22 cellular contexts compared by ENCODE assay signal in genomic region chr16:53784312-53784711, GRCh38.
DNase-seq lines count a peak whose midpoint lies in the region.
"Had no signal": no experiment of that assay in that cellular context is flagged by ENCODE, and none has a peak within 500 bp of the region (broad histone marks: within the 10 kb centered on the region; RNA-seq: fewer than 3 reads in every experiment).

No MANE protein-coding gene starts in this region.

- no peak overlapping the region for H4K8ac ChIP-seq in mesenchymal stem cell (ENCODE audit: low read length)

- no peaks in the 10 kb centered on the region for H3K9me3 ChIP-seq in mesenchymal stem cell (ENCODE audit: control insufficient read depth, low read length)
- H3K9me3 ChIP-seq: ascending aorta, Peyer's patch, right lobe of liver, upper lobe of right lung had no signal

- no peak overlapping the region for H3K4me2 ChIP-seq in mesenchymal stem cell (ENCODE audit: low read length, poor library complexity, severe bottlenecking)
- H3K4me2 ChIP-seq: BLaER1 had no signal

- H3K27ac ChIP-seq in mesenchymal stem cell (ENCODE audit: low read length, poor library complexity, severe bottlenecking), result no peak overlapping the region
- H3K27ac ChIP-seq: ascending aorta, BLaER1, HL-60, parathyroid adenoma, Peyer's patch, right lobe of liver, upper lobe of right lung had no signal

- H4K91ac ChIP-seq in mesenchymal stem cell (ENCODE audit: low read length), result no peak overlapping the region

- H3K4me1 ChIP-seq in mesenchymal stem cell (ENCODE audit: control insufficient read depth, insufficient read depth, low read depth, low read length), result peaks cover 1% of the 10 kb centered on the region
- H3K4me1 ChIP-seq: BLaER1, parathyroid adenoma, Peyer's patch had no signal

- no peaks in the 10 kb centered on the region for H3K36me3 ChIP-seq in mesenchymal stem cell (ENCODE audit: control insufficient read depth in 1 of 2, insufficient read depth in 2 of 2, low read depth in 1 of 2, low read length in 2 of 2)
- H3K36me3 ChIP-seq: ascending aorta, BLaER1, Peyer's patch, right lobe of liver, upper lobe of right lung had no signal

- H3K9ac ChIP-seq in mesenchymal stem cell (ENCODE audit: low read length), result no peak overlapping the region
- H3K9ac ChIP-seq: BLaER1, parathyroid adenoma had no signal

- no peak overlapping the region for H2BK12ac ChIP-seq in mesenchymal stem cell (ENCODE audit: low read length in 2 of 2)

- peak overlapping the region; percentile 33 for H2BK15ac ChIP-seq in mesenchymal stem cell (ENCODE audit: low read depth, poor library complexity, severe bottlenecking)

- no peak overlapping the region for H2BK5ac ChIP-seq in mesenchymal stem cell (ENCODE audit: low read depth, low read length, poor library complexity, severe bottlenecking)

- H3K23ac ChIP-seq in mesenchymal stem cell (ENCODE audit: low read length in 2 of 2), result no peak overlapping the region

- no peak overlapping the region for H2AK5ac ChIP-seq in mesenchymal stem cell (ENCODE audit: low read length, severe bottlenecking)

- H2AFZ ChIP-seq in mesenchymal stem cell (ENCODE audit: low read depth, low read length), result no peak overlapping the region
- H2AFZ ChIP-seq: parathyroid adenoma had no signal

- H3K4ac ChIP-seq in mesenchymal stem cell (ENCODE audit: low read depth in 1 of 2, low read length in 2 of 2), result no peak overlapping the region

- DNase-seq in DMS79 treated with DMSO at 0.1 percent for 48 hours (lab: John Stamatoyannopoulos, UW) (peak; percentile 16), DMS79 (lab: John Stamatoyannopoulos, UW) (no peak), NCI-H226 (peak; percentile 59), astrocyte of the hippocampus (ENCODE audit: low read depth, low spot score) (peak; percentile 55), mesenchymal stem cell (no peak), SHP77 (lab: John Stamatoyannopoulos, UW) (no peak), NCI-H524 treated with DMSO at 0.1 percent for 48 hours (lab: John Stamatoyannopoulos, UW) (no peak), AML-193 (lab: John Stamatoyannopoulos, UW) (no peak)
- DNase-seq: activated CD8-positive, alpha-beta memory T cell treated with anti-CD3 and anti-CD28 coated beads for 24 hours; activated T-cell treated with anti-CD3 and anti-CD28 coated beads, Interleukin-2, amount 50 U/mL, for 48 hours; effector CD8-positive, alpha-beta T cell; glutamatergic neuron; midbrain; NCI-H2081; Peyer's patch; right lobe of liver; T1000; upper lobe of right lung had no signal

- WGBS in mesenchymal stem cell, result 100% methylated on average over 1 of the region's 1 CpG

- H3K14ac ChIP-seq in mesenchymal stem cell (ENCODE audit: low read length in 2 of 2), result no peak overlapping the region

- no peak overlapping the region for H3K18ac ChIP-seq in mesenchymal stem cell (ENCODE audit: low read depth in 1 of 2, low read length in 2 of 2)

- no peak overlapping the region for H2BK120ac ChIP-seq in mesenchymal stem cell (ENCODE audit: low read depth, low read length)

- H3K4me3 ChIP-seq in mesenchymal stem cell (ENCODE audit: insufficient read depth in 1 of 2, low read depth in 1 of 2, low read length in 2 of 2), result no peak overlapping the region
- H3K4me3 ChIP-seq: ascending aorta, BLaER1, Peyer's patch, right lobe of liver, upper lobe of right lung had no signal

- no peaks in the 10 kb centered on the region for H3K27me3 ChIP-seq in mesenchymal stem cell (ENCODE audit: control insufficient read depth in 1 of 2, insufficient read depth in 1 of 2, low read length in 2 of 2)
- H3K27me3 ChIP-seq: ascending aorta, BLaER1, Peyer's patch, right lobe of liver, upper lobe of right lung had no signal

- H3K79me1 ChIP-seq in mesenchymal stem cell (replicated peaks; ENCODE audit: low read length, poor library complexity, severe bottlenecking), result peaks cover 22% of the 10 kb centered on the region

Comparison
In these comparisons a context has a peak if more than half of its experiments do, and no peak if none do; other contexts are left out.
1. DNase-seq: peak in DMS79 treated with DMSO at 0.1 percent for 48 hours (single experiment), NCI-H226 (single experiment) and astrocyte of the hippocampus (single experiment); none in DMS79 (single experiment), mesenchymal stem cell (single experiment), SHP77 (0 of 2), NCI-H524 treated with DMSO at 0.1 percent for 48 hours (single experiment) and AML-193 (0 of 2).